Comparison of ENCODE assay signal across 8 cellular contexts in the genomic region with DNA sequence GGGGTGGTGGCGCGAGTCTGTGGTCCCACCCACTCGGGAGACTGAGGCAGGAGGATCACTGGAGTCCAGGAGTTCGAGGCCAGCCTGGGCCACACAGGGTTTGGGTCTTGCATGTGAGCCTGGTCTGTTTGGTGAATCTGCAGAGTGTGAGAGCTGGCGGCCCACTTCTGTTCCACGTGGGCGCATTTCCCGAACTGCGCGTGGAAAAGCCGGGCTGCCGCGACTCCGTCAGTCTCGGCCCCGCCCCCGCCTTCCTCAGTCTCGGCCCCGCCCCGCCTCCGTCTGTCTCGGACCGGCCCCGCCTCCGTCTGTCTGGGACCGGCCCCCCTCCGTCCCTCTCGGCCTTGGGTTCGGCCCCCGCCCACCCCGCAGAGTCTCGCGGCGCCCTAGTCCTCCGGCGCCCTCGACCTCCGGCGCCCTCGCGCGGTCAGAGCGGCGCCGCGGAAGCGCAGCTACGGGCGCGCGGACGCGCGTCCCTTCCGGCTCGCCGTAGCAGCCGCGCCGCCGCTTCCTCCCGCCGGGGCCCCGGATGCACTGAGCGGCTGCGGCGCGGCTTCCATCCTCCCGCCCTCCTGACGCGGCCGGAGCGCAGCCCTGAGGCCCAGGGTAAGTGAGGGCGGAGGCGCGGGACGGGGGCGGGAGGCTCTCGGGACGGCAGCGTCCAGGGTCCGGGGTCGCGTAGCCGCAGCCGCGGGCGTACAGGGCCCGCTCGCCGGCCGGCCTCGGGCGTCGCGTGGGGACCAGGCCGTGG. TPM values are rescaled to one million over a fixed set of nuclear protein-coding genes. Genes with fewer than 3 reads are reported as not detected.
DNase-seq lines count a peak whose midpoint lies in the region; ATAC-seq and TF ChIP-seq lines count a peak whose summit lies in the region.

Gene EP400, plus strand, starts transcription at position 512 of the 751 bp plus-strand sequence. CDS start 10,678 bp downstream, outside the sequence.

- H3K27ac Mint-ChIP-seq in activated T-cell treated with anti-CD3 and anti-CD28 coated beads, Interleukin-2, amount 50 U/mL, for 24 hours = peak within 1 kb of the TSS; percentile 94

- peak within 1 kb of the TSS; percentile 93 for H3K4me3 Mint-ChIP-seq in activated T-cell treated with anti-CD3 and anti-CD28 coated beads, Interleukin-2, amount 50 U/mL, for 24 hours

- H3K27me3 Mint-ChIP-seq in activated T-cell treated with anti-CD3 and anti-CD28 coated beads, Interleukin-2, amount 50 U/mL, for 24 hours = no peaks in the 10 kb centered on the region

- H3K4me1 Mint-ChIP-seq in activated T-cell treated with anti-CD3 and anti-CD28 coated beads, Interleukin-2, amount 50 U/mL, for 24 hours (ENCODE audit: low read depth) = peaks cover 43% of the 10 kb centered on the region

- peak; percentile 72 for DNase-seq in DMS153 treated with DMSO at 0.1 percent for 48 hours (lab: John Stamatoyannopoulos, UW; ENCODE audit: unreplicated experiment)
- DNase-seq in KG1 (lab: John Stamatoyannopoulos, UW) = peak; percentile 94
- peak; percentile 95 for DNase-seq in activated T-cell treated with anti-CD3 and anti-CD28 coated beads, Interleukin-2, amount 50 U/mL, for 24 hours
- DNase-seq in myocyte (ENCODE audit: low read depth) = peak; percentile 95
- peak; percentile 94 to 97 for DNase-seq in stimulated activated CD8-positive, alpha-beta memory T cell treated with anti-CD3 and anti-CD28 coated beads, Interleukin-7, amount 100 ng/mL, for 4 hours (ENCODE audit: low read depth in 2 of 2)

- no peaks in the 10 kb centered on the region for H3K9me3 Mint-ChIP-seq in activated T-cell treated with anti-CD3 and anti-CD28 coated beads, Interleukin-2, amount 50 U/mL, for 24 hours

- peaks cover 46% of the 10 kb centered on the region for H3K36me3 Mint-ChIP-seq in activated T-cell treated with anti-CD3 and anti-CD28 coated beads, Interleukin-2, amount 50 U/mL, for 24 hours (ENCODE audit: low read depth)

- peak; percentile 82 for ATAC-seq in GM21619 (IDR thresholded peaks at IDR 0.05; ENCODE audit: unreplicated experiment)
- ATAC-seq in esophagus mucosa = peak; percentile 99

TF ChIP-seq in PFSK-1, 5 proteins besides CTCF, POLR2A, EP300 and RAD21:
- TF ChIP-seq REST (IDR thresholded peaks at IDR 0.05; ENCODE audit: insufficient read depth in 1 of 2, low read depth in 2 of 2, low read length in 2 of 2) (0 out of 4 replicates have a peak, but pooled peaks of 1 of the 2 experiments have one; percentile 45), POLR2AphosphoS5 (IDR thresholded peaks at IDR 0.05; ENCODE audit: low read depth, low read length) (peak; percentile 59), SIN3A (IDR thresholded peaks at IDR 0.05; ENCODE audit: borderline replicate concordance, insufficient read depth, low read length) (no peak; the same call in 1 of the 2 replicates), TAF1 (IDR thresholded peaks at IDR 0.05; ENCODE audit: borderline replicate concordance, insufficient read depth, low read length) (0 out of 2 replicates have a peak, but pooled peaks have one; percentile 48), FOXP2 (optimal IDR thresholded peaks at IDR 0.05; ENCODE audit: borderline replicate concordance, extremely low read depth, extremely low read length, insufficient read depth) (peak; percentile 34)
TF ChIP-seq in PFSK-1: peak in this region for 4.

RNA-seq across cellular contexts. Expression of gene EP400, which starts in this region (rescaled TPM):
- polyA plus RNA-seq in PFSK-1 (2012; ENCODE audit: insufficient read length, low read depth) = 37.5 TPM
- total RNA-seq in esophagus mucosa = 26.1 TPM
- total RNA-seq in myocyte = 9.4 and 11.9 TPM in 2 replicates
- 22.7 TPM for polyA plus RNA-seq in myocyte (2012)

Comparison
In these comparisons a context has a peak if more than half of its experiments do, and no peak if none do; other contexts are left out.
1. Peak in every context shown above with its lines: DNase-seq and ATAC-seq.